ENCODE assay signal across 1 cellular context in genomic region chr6:100487638-100488037, GRCh38.
A peak's percentile ranks its signal among the peaks of the same experiment; 100 is the strongest.
TF ChIP-seq lines count a peak whose summit lies in the region.

No MANE protein-coding gene starts in this region.

TF ChIP-seq in liver, 16 proteins besides CTCF, POLR2A, EP300 and RAD21 (continued from another document):
- TF ChIP-seq, protein P1, sequence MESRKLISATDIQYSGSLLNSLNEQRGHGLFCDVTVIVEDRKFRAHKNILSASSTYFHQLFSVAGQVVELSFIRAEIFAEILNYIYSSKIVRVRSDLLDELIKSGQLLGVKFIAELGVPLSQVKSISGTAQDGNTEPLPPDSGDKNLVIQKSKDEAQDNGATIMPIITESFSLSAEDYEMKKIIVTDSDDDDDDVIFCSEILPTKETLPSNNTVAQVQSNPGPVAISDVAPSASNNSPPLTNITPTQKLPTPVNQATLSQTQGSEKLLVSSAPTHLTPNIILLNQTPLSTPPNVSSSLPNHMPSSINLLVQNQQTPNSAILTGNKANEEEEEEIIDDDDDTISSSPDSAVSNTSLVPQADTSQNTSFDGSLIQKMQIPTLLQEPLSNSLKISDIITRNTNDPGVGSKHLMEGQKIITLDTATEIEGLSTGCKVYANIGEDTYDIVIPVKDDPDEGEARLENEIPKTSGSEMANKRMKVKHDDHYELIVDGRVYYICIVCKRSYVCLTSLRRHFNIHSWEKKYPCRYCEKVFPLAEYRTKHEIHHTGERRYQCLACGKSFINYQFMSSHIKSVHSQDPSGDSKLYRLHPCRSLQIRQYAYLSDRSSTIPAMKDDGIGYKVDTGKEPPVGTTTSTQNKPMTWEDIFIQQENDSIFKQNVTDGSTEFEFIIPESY (IDR thresholded peaks at IDR 0.05), result peak; percentile 32
- TF ChIP-seq EGR1 (IDR thresholded peaks at IDR 0.05; ENCODE audit: low read depth in 2 of 2) (peak in 1 of 2 donors; percentile 23), TAF1 (conservative IDR thresholded peaks at IDR 0.05) (no peak), FOXA2 (IDR thresholded peaks at IDR 0.05) (peak; percentile 25), HNF4G (IDR thresholded peaks at IDR 0.05) (peak; percentile 71), YY1 (IDR thresholded peaks at IDR 0.05) (peak; percentile 70), SP1 (IDR thresholded peaks at IDR 0.05) (peak; percentile 66), RXRA (IDR thresholded peaks at IDR 0.05) (peak; percentile 72 to 74), GABPA (IDR thresholded peaks at IDR 0.05 in 1 of 2, conservative IDR thresholded peaks at IDR 0.05 in 1 of 2) (no peak), JUND (IDR thresholded peaks at IDR 0.05) (peak; percentile 23 to 59), HNF4A (conservative IDR thresholded peaks at IDR 0.05) (peak; percentile 86 to 89)
- TF ChIP-seq, protein P2, sequence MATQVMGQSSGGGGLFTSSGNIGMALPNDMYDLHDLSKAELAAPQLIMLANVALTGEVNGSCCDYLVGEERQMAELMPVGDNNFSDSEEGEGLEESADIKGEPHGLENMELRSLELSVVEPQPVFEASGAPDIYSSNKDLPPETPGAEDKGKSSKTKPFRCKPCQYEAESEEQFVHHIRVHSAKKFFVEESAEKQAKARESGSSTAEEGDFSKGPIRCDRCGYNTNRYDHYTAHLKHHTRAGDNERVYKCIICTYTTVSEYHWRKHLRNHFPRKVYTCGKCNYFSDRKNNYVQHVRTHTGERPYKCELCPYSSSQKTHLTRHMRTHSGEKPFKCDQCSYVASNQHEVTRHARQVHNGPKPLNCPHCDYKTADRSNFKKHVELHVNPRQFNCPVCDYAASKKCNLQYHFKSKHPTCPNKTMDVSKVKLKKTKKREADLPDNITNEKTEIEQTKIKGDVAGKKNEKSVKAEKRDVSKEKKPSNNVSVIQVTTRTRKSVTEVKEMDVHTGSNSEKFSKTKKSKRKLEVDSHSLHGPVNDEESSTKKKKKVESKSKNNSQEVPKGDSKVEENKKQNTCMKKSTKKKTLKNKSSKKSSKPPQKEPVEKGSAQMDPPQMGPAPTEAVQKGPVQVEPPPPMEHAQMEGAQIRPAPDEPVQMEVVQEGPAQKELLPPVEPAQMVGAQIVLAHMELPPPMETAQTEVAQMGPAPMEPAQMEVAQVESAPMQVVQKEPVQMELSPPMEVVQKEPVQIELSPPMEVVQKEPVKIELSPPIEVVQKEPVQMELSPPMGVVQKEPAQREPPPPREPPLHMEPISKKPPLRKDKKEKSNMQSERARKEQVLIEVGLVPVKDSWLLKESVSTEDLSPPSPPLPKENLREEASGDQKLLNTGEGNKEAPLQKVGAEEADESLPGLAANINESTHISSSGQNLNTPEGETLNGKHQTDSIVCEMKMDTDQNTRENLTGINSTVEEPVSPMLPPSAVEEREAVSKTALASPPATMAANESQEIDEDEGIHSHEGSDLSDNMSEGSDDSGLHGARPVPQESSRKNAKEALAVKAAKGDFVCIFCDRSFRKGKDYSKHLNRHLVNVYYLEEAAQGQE (IDR thresholded peaks at IDR 0.05), result peak; percentile 10
- TF ChIP-seq, protein P3, sequence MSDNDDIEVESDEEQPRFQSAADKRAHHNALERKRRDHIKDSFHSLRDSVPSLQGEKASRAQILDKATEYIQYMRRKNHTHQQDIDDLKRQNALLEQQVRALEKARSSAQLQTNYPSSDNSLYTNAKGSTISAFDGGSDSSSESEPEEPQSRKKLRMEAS (IDR thresholded peaks at IDR 0.05), result peak; percentile 38
TF ChIP-seq in liver: peak in this region for 13.
